8 cellular contexts compared by ENCODE assay signal in the genomic region with DNA sequence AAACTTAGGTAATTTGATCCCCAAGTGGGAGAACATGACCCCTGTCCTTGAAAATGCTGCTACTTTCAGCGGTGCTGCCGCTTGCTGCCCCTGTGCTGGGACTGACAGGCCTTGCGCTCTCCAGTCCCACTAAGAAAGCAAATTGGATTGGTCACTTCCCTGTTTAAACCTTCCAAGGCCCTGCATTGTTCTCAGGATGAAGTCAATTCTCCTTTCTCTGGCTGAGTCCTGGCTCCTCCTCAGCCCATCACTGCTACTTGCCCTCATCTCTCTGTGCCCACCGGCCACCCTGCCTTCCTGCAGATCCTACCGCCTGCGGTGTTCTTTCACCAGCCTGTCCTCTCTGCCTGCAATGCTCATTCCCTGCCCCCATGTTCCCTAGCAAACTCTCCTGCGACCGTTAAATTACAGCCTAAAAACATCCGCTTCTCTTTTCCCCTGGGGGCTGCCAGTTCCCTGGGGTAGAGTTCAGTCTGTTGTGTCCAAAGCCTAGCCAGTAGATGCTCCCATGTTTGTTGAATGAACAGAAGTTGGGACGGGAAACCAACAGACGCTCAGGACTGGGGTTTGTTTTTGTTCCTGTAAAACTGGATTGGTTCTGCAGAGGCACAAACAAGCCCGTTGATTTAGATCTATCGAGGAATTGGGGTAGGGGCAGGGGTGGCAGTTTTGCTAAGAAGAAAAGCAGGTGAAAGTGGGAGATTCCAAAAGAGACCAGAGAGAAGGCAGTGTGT.
DNase-seq lines count a peak whose midpoint lies in the region; ATAC-seq and TF ChIP-seq lines count a peak whose summit lies in the region.

No MANE protein-coding gene starts in this region.

- POLR2A ChIA-PET in CD4-positive, alpha-beta T cell (lab: Charles Lee) = interaction anchor here (1.5 kb wide), 1 partner anchor 150 kb away, joined by 3 read pairs; no protein-coding TSS in a partner anchor

- H3K9me3 ChIP-seq in CD4-positive, alpha-beta T cell (ENCODE audit: control insufficient read depth, low read length) = no peaks in the 10 kb centered on the region
- H3K9me3 ChIP-seq in RWPE2 (ENCODE audit: severe bottlenecking) (no peaks in the 10 kb centered on the region), right cardiac atrium (ENCODE audit: control insufficient read depth, low read length) (no peaks in the 10 kb centered on the region)

- H3K27me3 Mint-ChIP-seq in CD4-positive, alpha-beta T cell = no peaks in the 10 kb centered on the region
- no peaks in the 10 kb centered on the region for H3K27me3 Mint-ChIP-seq in stimulated activated memory B cell treated with anti-CD40 and anti-IgM and Interleukin-4, amounts not matched to agents 10 μg/mL and 1 μg/mL and 100 μg/mL, for 72 hours

- H3K4me1 ChIP-seq in RWPE2 (ENCODE audit: insufficient read depth, poor library complexity, severe bottlenecking) = peaks cover 82% of the 10 kb centered on the region
- peaks cover 9% of the 10 kb centered on the region for H3K4me1 ChIP-seq in right cardiac atrium (ENCODE audit: control insufficient read depth, insufficient read depth, low read length)

- CTCF ChIA-PET in CD4-positive, alpha-beta T cell (lab: Charles Lee) = no interaction called here

- intact Hi-C loops in CD4-positive, alpha-beta T cell (cut with DNase I, micrococcal nuclease) = loop anchor here in 1 of 2 experiments (2.0 to 5.0 kb wide), 3 partner anchors 65 to 149 kb away; partner anchors contain the start of gene HIF1A
- intact Hi-C loops in right cardiac atrium (cut with DNase I) = no loop called here

- no peak for TF ChIP-seq CTCF in CD4-positive, alpha-beta T cell (IDR thresholded peaks at IDR 0.05)
- no peak for TF ChIP-seq CTCF in RWPE2 (IDR thresholded peaks at IDR 0.05; ENCODE audit: poor library complexity, severe bottlenecking)

- WGBS in right cardiac atrium = 61% methylated on average over 13 of the region's 13 CpGs

- no peaks in the 10 kb centered on the region for H3K36me3 Mint-ChIP-seq in CD4-positive, alpha-beta T cell (ENCODE audit: low read depth)
- no peaks in the 10 kb centered on the region for H3K36me3 Mint-ChIP-seq in stimulated activated memory B cell treated with anti-CD40 and anti-IgM and Interleukin-4, amounts not matched to agents 10 μg/mL and 1 μg/mL and 100 μg/mL, for 72 hours

- H3K27ac ChIP-seq in CD4-positive, alpha-beta T cell (ENCODE audit: low read depth, low read length) = no peak overlapping the region
- H3K27ac ChIP-seq in RWPE2 (ENCODE audit: poor library complexity, severe bottlenecking) = peak overlapping the region; percentile 99
- peak overlapping the region; percentile 68 for H3K27ac ChIP-seq in right cardiac atrium (ENCODE audit: low read length)

- H3K9me3 Mint-ChIP-seq in CD4-positive, alpha-beta T cell = no peaks in the 10 kb centered on the region
- no peaks in the 10 kb centered on the region for H3K9me3 Mint-ChIP-seq in stimulated activated memory B cell treated with anti-CD40 and anti-IgM and Interleukin-4, amounts not matched to agents 10 μg/mL and 1 μg/mL and 100 μg/mL, for 72 hours

- H3K4me1 Mint-ChIP-seq in CD4-positive, alpha-beta T cell (ENCODE audit: low read depth) = peaks cover 53% of the 10 kb centered on the region
- peaks cover 68% of the 10 kb centered on the region for H3K4me1 Mint-ChIP-seq in stimulated activated memory B cell treated with anti-CD40 and anti-IgM and Interleukin-4, amounts not matched to agents 10 μg/mL and 1 μg/mL and 100 μg/mL, for 72 hours

- no peaks in the 10 kb centered on the region for H3K27me3 ChIP-seq in CD4-positive, alpha-beta T cell (ENCODE audit: control insufficient read depth, insufficient read depth, low read length)
- H3K27me3 ChIP-seq in RWPE2 (ENCODE audit: insufficient read depth, poor library complexity, severe bottlenecking) = no peaks in the 10 kb centered on the region
- no peaks in the 10 kb centered on the region for H3K27me3 ChIP-seq in right cardiac atrium (ENCODE audit: control insufficient read depth, insufficient read depth)

- ATAC-seq in CD4-positive, alpha-beta T cell (ENCODE audit: poor library complexity) = no peak
- peak; percentile 0 for ATAC-seq in GM21576 (IDR thresholded peaks at IDR 0.05; ENCODE audit: unreplicated experiment)
- ATAC-seq in RWPE2 (ENCODE audit: low read depth) = no peak
- peak; percentile 6 to 17 for ATAC-seq in right cardiac atrium
- ATAC-seq in stimulated activated memory B cell treated with anti-CD40 and anti-IgM and Interleukin-4, amounts not matched to agents 10 μg/mL and 1 μg/mL and 100 μg/mL, for 72 hours = peak; percentile 6

- no peak overlapping the region for H3K4me3 ChIP-seq in RWPE2 (ENCODE audit: severe bottlenecking)
- H3K4me3 ChIP-seq in right cardiac atrium (ENCODE audit: low read length) = no peak overlapping the region

- peak overlapping the region; percentile 76 for H3K4me3 Mint-ChIP-seq in CD4-positive, alpha-beta T cell
- H3K4me3 Mint-ChIP-seq in stimulated activated memory B cell treated with anti-CD40 and anti-IgM and Interleukin-4, amounts not matched to agents 10 μg/mL and 1 μg/mL and 100 μg/mL, for 72 hours = peak overlapping the region; percentile 66

- H3K27ac Mint-ChIP-seq in CD4-positive, alpha-beta T cell = peak overlapping the region; percentile 83
- H3K27ac Mint-ChIP-seq in stimulated activated memory B cell treated with anti-CD40 and anti-IgM and Interleukin-4, amounts not matched to agents 10 μg/mL and 1 μg/mL and 100 μg/mL, for 72 hours = peak overlapping the region; percentile 83

- H3K36me3 ChIP-seq in RWPE2 (ENCODE audit: low read depth) = no peaks in the 10 kb centered on the region

- DNase-seq in CD4-positive, alpha-beta T cell = no peak
- DNase-seq in RWPE2 (ENCODE audit: low spot score) = no peak
- DNase-seq in right cardiac atrium = peak in 1 of 3 donors; percentile 68
- no peak for DNase-seq in putamen (ENCODE audit: low spot score)
- no peak for DNase-seq in NCI-H128 (lab: John Stamatoyannopoulos, UW; ENCODE audit: unreplicated experiment)
- no peak for DNase-seq in activated CD4-positive, alpha-beta T cell treated with anti-CD3 and anti-CD28 coated beads for 48 hours

Comparison
In these comparisons a context has a peak if more than half of its experiments do, and no peak if none do; other contexts are left out.
1. ATAC-seq: peak in GM21576 (single experiment), right cardiac atrium (2 of 2) and stimulated activated memory B cell treated with anti-CD40 and anti-IgM and Interleukin-4, amounts not matched to agents 10 μg/mL and 1 μg/mL and 100 μg/mL, for 72 hours (single experiment); none in CD4-positive, alpha-beta T cell (single experiment) and RWPE2 (single experiment).